1 cellular context compared by ENCODE assay signal in genomic region chr13:113001251-113002140, GRCh38.
TF ChIP-seq lines count a peak whose summit lies in the region.

No MANE protein-coding gene starts in this region.

TF ChIP-seq in HepG2, 621 proteins besides CTCF, POLR2A, EP300 and RAD21 (continued from another document and continues in another):
- TF ChIP-seq PRDM4 (CRISPR knock-in tag; IDR thresholded peaks at IDR 0.05; ENCODE audit: borderline replicate concordance) (no peak), SMARCC2 (IDR thresholded peaks at IDR 0.05) (no peak), IRF9 (CRISPR knock-in tag; IDR thresholded peaks at IDR 0.05; ENCODE audit: borderline replicate concordance) (no peak), ZNF629 (CRISPR knock-in tag; conservative IDR thresholded peaks at IDR 0.05) (no peak), ZNF414 (CRISPR knock-in tag; IDR thresholded peaks at IDR 0.05) (no peak; the same call in 1 of the 2 replicates), NONO (IDR thresholded peaks at IDR 0.05) (no peak), NONO (CRISPR knock-in tag; conservative IDR thresholded peaks at IDR 0.05) (peak; percentile 66), NFKBIZ (CRISPR knock-in tag; IDR thresholded peaks at IDR 0.05) (no peak), HDAC1 (CRISPR knock-in tag; IDR thresholded peaks at IDR 0.05) (peak; percentile 37; the same call in 1 of the 2 replicates), JUNB (CRISPR knock-in tag; IDR thresholded peaks at IDR 0.05; ENCODE audit: borderline replicate concordance) (no peak), TRIM24 (CRISPR knock-in tag; IDR thresholded peaks at IDR 0.05) (no peak), ZFP91 (CRISPR knock-in tag; IDR thresholded peaks at IDR 0.05; ENCODE audit: borderline replicate concordance) (peak; percentile 43; the same call in 1 of the 2 replicates), SMAD3 (CRISPR knock-in tag; IDR thresholded peaks at IDR 0.05) (0 out of 2 replicates have a peak, but pooled peaks have one; percentile 44), ZNF839 (CRISPR knock-in tag; IDR thresholded peaks at IDR 0.05; ENCODE audit: borderline replicate concordance) (no peak), ZNF17 (CRISPR knock-in tag; IDR thresholded peaks at IDR 0.05) (0 out of 2 replicates have a peak, but pooled peaks have one; percentile 46), ZNF788 (CRISPR knock-in tag; IDR thresholded peaks at IDR 0.05; ENCODE audit: borderline replicate concordance) (peak; percentile 23; the same call in 1 of the 2 replicates), POLR2AphosphoS5 (IDR thresholded peaks at IDR 0.05; ENCODE audit: low read depth, low read length) (peak; percentile 20; the same call in 1 of the 2 replicates), ZFX (CRISPR knock-in tag; IDR thresholded peaks at IDR 0.05; ENCODE audit: low read depth) (peak; percentile 45; the same call in 1 of the 2 replicates), GLI4 (CRISPR knock-in tag; IDR thresholded peaks at IDR 0.05; ENCODE audit: borderline replicate concordance) (no peak), SOX5 (CRISPR knock-in tag; IDR thresholded peaks at IDR 0.05; ENCODE audit: borderline replicate concordance) (0 out of 2 replicates have a peak, but pooled peaks have one; percentile 6), AKNA (CRISPR knock-in tag; IDR thresholded peaks at IDR 0.05; ENCODE audit: borderline replicate concordance) (no peak), ZNF235 (CRISPR knock-in tag; IDR thresholded peaks at IDR 0.05; ENCODE audit: borderline replicate concordance) (no peak), ZNF775 (CRISPR knock-in tag; IDR thresholded peaks at IDR 0.05; ENCODE audit: borderline replicate concordance) (no peak), SAP130 (CRISPR knock-in tag; IDR thresholded peaks at IDR 0.05; ENCODE audit: low read depth) (peak; percentile 75), PHB2 (IDR thresholded peaks at IDR 0.05; ENCODE audit: partially characterized antibody) (no peak), ARHGAP35 (CRISPR knock-in tag; IDR thresholded peaks at IDR 0.05; ENCODE audit: borderline replicate concordance) (0 out of 2 replicates have a peak, but pooled peaks have one; percentile 8), REST (IDR thresholded peaks at IDR 0.05; ENCODE audit: borderline replicate concordance in 1 of 2, low read depth in 1 of 2, low read length in 2 of 2) (no peak), NCOR1 (IDR thresholded peaks at IDR 0.05; ENCODE audit: borderline replicate concordance, low read length) (no peak), ZBTB7B (CRISPR knock-in tag; IDR thresholded peaks at IDR 0.05) (no peak), TRIM22 (IDR thresholded peaks at IDR 0.05) (no peak), KDM2A (CRISPR knock-in tag; IDR thresholded peaks at IDR 0.05; ENCODE audit: borderline replicate concordance, low read depth) (0 out of 2 replicates have a peak, but pooled peaks have one; percentile 47), SIN3A (IDR thresholded peaks at IDR 0.05; ENCODE audit: borderline replicate concordance, low read depth, low read length) (0 out of 2 replicates have a peak, but pooled peaks have one; percentile 44), ZNF816 (CRISPR knock-in tag; IDR thresholded peaks at IDR 0.05; ENCODE audit: borderline replicate concordance) (no peak), ARID4A (CRISPR knock-in tag; IDR thresholded peaks at IDR 0.05; ENCODE audit: borderline replicate concordance) (peak; percentile 22), ZNF136 (CRISPR knock-in tag; IDR thresholded peaks at IDR 0.05; ENCODE audit: low read depth) (no peak), PLRG1 (conservative IDR thresholded peaks at IDR 0.05) (no peak), PBX3 (CRISPR knock-in tag; IDR thresholded peaks at IDR 0.05; ENCODE audit: borderline replicate concordance) (no peak)
